In genomic region chr1:200027264-200027823, GRCh38 we compare ENCODE assay signal across 1 cellular context.
TF ChIP-seq lines count a peak whose summit lies in the region.

NR5A2 (plus strand) TSS chr1:200027710; CDS start chr1:200027848, 138 bp downstream.

TF ChIP-seq in GM23338, 12 proteins besides CTCF, POLR2A, EP300 and RAD21 (continued from another document):
- TF ChIP-seq ZNF462 (CRISPR knock-in tag; IDR thresholded peaks at IDR 0.05) = no peak
- no peak for TF ChIP-seq EZH2phosphoT487 (IDR thresholded peaks at IDR 0.05; ENCODE audit: unreplicated experiment)
- TF ChIP-seq STAT1 (IDR thresholded peaks at IDR 0.05; ENCODE audit: unreplicated experiment) = no peak
- TF ChIP-seq EZH2 (IDR thresholded peaks at IDR 0.05; ENCODE audit: low read depth, unreplicated experiment) = no peak
- TF ChIP-seq ZNF331 (CRISPR knock-in tag; IDR thresholded peaks at IDR 0.05; ENCODE audit: low read depth) = no peak
- TF ChIP-seq JUNB (IDR thresholded peaks at IDR 0.05; ENCODE audit: unreplicated experiment) = no peak
- TF ChIP-seq POLR2AphosphoS5 (IDR thresholded peaks at IDR 0.05; ENCODE audit: low read depth) = no peak
- TF ChIP-seq NANOG (IDR thresholded peaks at IDR 0.05; ENCODE audit: borderline replicate concordance) = no peak
